1 cellular context compared by ENCODE assay signal in genomic region chr18:60339018-60339417, GRCh38.
TF ChIP-seq lines count a peak whose summit lies in the region.

No MANE protein-coding gene starts in this region.

TF ChIP-seq in GM23338, 12 proteins besides CTCF, POLR2A, EP300 and RAD21 (continued from another document):
- TF ChIP-seq ETS1 (IDR thresholded peaks at IDR 0.05) (no peak), CREB1 (CRISPR knock-in tag; IDR thresholded peaks at IDR 0.05; ENCODE audit: low read depth) (no peak), STAT1 (IDR thresholded peaks at IDR 0.05; ENCODE audit: unreplicated experiment) (no peak), ZNF331 (CRISPR knock-in tag; IDR thresholded peaks at IDR 0.05; ENCODE audit: low read depth) (no peak)
TF ChIP-seq in GM23338: peak in this region for 0.
